Comparison of ENCODE assay signal across 29 cellular contexts in the genomic region with DNA sequence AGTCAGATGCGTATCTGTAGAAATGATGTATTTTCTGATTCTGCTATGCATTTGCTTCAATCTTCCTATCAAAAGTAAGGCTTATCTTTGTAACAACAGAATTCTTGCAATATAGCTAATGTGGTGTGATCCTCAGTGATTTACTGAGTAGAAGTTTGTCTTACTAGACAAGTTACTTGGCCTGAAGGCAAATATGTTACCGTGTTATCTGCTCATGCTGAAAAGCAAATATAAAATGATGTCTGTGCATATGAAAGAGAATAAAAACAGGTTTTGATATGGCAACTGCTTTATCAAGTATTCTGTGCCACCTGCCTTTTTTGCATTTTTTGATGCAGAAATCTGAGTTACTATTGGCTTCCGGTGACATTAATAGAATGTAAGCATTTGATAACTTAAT.
"Had no signal": no experiment of that assay in that cellular context is flagged by ENCODE, and none has a peak within 500 bp of the region (broad histone marks: within the 10 kb centered on the region; RNA-seq: fewer than 3 reads in every experiment).

No MANE protein-coding gene starts in this region.

- H3K27me3 ChIP-seq: neutrophil, right lobe of liver, sigmoid colon, stomach, thyroid gland, tibial nerve, upper lobe of left lung, vagina had no signal

- ATAC-seq: natural killer cell treated with Interleukin-12 subunit alpha and Interleukin-12 subunit beta and Interleukin-15 and Interleukin-18, amount 100 ng/mL, for 72 hours; psoas muscle; right cardiac atrium; stimulated activated effector memory CD8-positive, alpha-beta T cell treated with anti-CD3 and anti-CD28 coated beads, Interleukin-12 subunit alpha, Interleukin-12 subunit beta, amount 100 ng/mL, for 72 hours; stimulated activated naive B cell treated with anti-CD40 and anti-IgM and Interleukin-4, amounts not matched to agents 10 μg/mL and 1 μg/mL and 100 μg/mL, for 72 hours had no signal

- H3K4me3 ChIP-seq: psoas muscle, right lobe of liver, sigmoid colon, stomach, thoracic aorta, thyroid gland, tibial nerve, upper lobe of left lung, vagina had no signal

- H3K27me3 Mint-ChIP-seq: progenitor cell of endocrine pancreas had no signal

- H3K9me3 Mint-ChIP-seq: natural killer cell treated with Interleukin-12 subunit alpha and Interleukin-12 subunit beta and Interleukin-15 and Interleukin-18, amount 100 ng/mL, for 72 hours; stimulated activated effector memory CD8-positive, alpha-beta T cell treated with anti-CD3 and anti-CD28 coated beads, Interleukin-12 subunit alpha, Interleukin-12 subunit beta, amount 100 ng/mL, for 72 hours had no signal

- H2AFZ ChIP-seq: parathyroid adenoma had no signal

- H3K79me2 ChIP-seq: parathyroid adenoma had no signal

- FAIRE-seq: small intestine, urothelium cell line had no signal

- H3K9ac ChIP-seq: parathyroid adenoma had no signal

- H3K27ac Mint-ChIP-seq: natural killer cell treated with Interleukin-12 subunit alpha and Interleukin-12 subunit beta and Interleukin-15 and Interleukin-18, amount 100 ng/mL, for 72 hours; nephron progenitor cell; progenitor cell of endocrine pancreas; stimulated activated effector memory CD8-positive, alpha-beta T cell treated with anti-CD3 and anti-CD28 coated beads, Interleukin-12 subunit alpha, Interleukin-12 subunit beta, amount 100 ng/mL, for 72 hours; stimulated activated naive B cell treated with anti-CD40 and anti-IgM and Interleukin-4, amounts not matched to agents 10 μg/mL and 1 μg/mL and 100 μg/mL, for 72 hours; stimulated activated naive CD8-positive, alpha-beta T cell treated with anti-CD3 and anti-CD28 coated beads, Interleukin-15, Interleukin-2, amounts not matched to agents 100 ng/mL and 50 ng/mL, for 24 hours had no signal

- H3K4me3 Mint-ChIP-seq: natural killer cell treated with Interleukin-12 subunit alpha and Interleukin-12 subunit beta and Interleukin-15 and Interleukin-18, amount 100 ng/mL, for 72 hours; nephron progenitor cell; neural crest cell; stimulated activated effector memory CD8-positive, alpha-beta T cell treated with anti-CD3 and anti-CD28 coated beads, Interleukin-12 subunit alpha, Interleukin-12 subunit beta, amount 100 ng/mL, for 72 hours; stimulated activated naive B cell treated with anti-CD40 and anti-IgM and Interleukin-4, amounts not matched to agents 10 μg/mL and 1 μg/mL and 100 μg/mL, for 72 hours; stimulated activated naive CD8-positive, alpha-beta T cell treated with anti-CD3 and anti-CD28 coated beads, Interleukin-15, Interleukin-2, amounts not matched to agents 100 ng/mL and 50 ng/mL, for 24 hours had no signal

- H3K36me3 Mint-ChIP-seq: stimulated activated effector memory CD8-positive, alpha-beta T cell treated with anti-CD3 and anti-CD28 coated beads, Interleukin-12 subunit alpha, Interleukin-12 subunit beta, amount 100 ng/mL, for 72 hours; stimulated activated naive B cell treated with anti-CD40 and anti-IgM and Interleukin-4, amounts not matched to agents 10 μg/mL and 1 μg/mL and 100 μg/mL, for 72 hours had no signal

- H3K4me1 ChIP-seq: parathyroid adenoma, psoas muscle, right lobe of liver, sigmoid colon, thyroid gland, tibial nerve, upper lobe of left lung, vagina had no signal

- H3K36me3 ChIP-seq: neutrophil, right lobe of liver, sigmoid colon, stomach, thoracic aorta, thyroid gland, tibial nerve, upper lobe of left lung, vagina had no signal

- H3K27ac ChIP-seq: neutrophil, parathyroid adenoma, psoas muscle, right lobe of liver, sigmoid colon, stomach, thoracic aorta, thyroid gland, tibial nerve, upper lobe of left lung, vagina had no signal

- H3K9me3 ChIP-seq: neutrophil, psoas muscle, right lobe of liver, sigmoid colon, stomach, thoracic aorta, thyroid gland, tibial nerve, upper lobe of left lung, vagina had no signal

- DNase-seq: nephron progenitor cell; nucleus accumbens; posterior cingulate gyrus; psoas muscle; right lobe of liver; sigmoid colon; small intestine; stimulated activated CD4-positive, alpha-beta T cell treated with anti-CD3 and anti-CD28 coated beads, Interleukin-15, amount 100 ng/mL, for 24 hours; stimulated activated CD4-positive, alpha-beta T cell treated with anti-CD3 and anti-CD28 coated beads, Interleukin-2, amount 100 ng/mL, for 24 hours; stimulated activated CD4-positive, alpha-beta T cell treated with anti-CD3 and anti-CD28 coated beads, Interleukin-2, amount 100 ng/mL, for 48 hours; stimulated activated CD4-positive, alpha-beta T cell treated with anti-CD3 and anti-CD28 coated beads, Interleukin-4, amount 100 ng/mL, for 24 hours; stimulated activated naive B cell treated with anti-CD40 and anti-IgM and Interleukin-4, amounts not matched to agents 10 μg/mL and 1 μg/mL and 100 μg/mL, for 72 hours; stimulated activated naive CD4-positive, alpha-beta T cell treated with Interleukin-2 at 50 U/mL for 16 hours; stomach; thyroid gland; trophoblast cell; upper lobe of left lung had no signal

- H3K4me1 Mint-ChIP-seq: nephron progenitor cell; neural crest cell; stimulated activated effector memory CD8-positive, alpha-beta T cell treated with anti-CD3 and anti-CD28 coated beads, Interleukin-12 subunit alpha, Interleukin-12 subunit beta, amount 100 ng/mL, for 72 hours; stimulated activated naive B cell treated with anti-CD40 and anti-IgM and Interleukin-4, amounts not matched to agents 10 μg/mL and 1 μg/mL and 100 μg/mL, for 72 hours had no signal
